Comparison of ENCODE assay signal across 22 cellular contexts in the genomic region with DNA sequence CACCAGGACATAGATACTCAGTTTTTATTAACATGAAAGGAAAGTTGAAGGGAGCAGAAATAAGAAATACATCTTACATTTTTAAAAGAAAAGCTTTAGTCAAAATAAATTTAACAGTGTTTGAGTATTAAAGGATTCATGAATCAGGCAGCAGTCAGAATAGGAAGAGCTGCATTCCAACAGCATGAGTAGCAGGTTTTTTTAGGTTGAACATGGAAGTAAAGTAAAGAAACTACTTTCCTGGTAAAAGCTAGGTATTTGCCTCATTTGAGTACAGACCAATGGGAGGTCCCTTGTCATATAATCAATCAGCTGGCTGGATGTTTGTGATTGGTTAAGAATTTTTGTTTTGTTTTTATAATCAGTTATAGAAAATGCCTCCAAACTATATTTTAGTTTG.
A peak's percentile ranks its signal among the peaks of the same experiment; 100 is the strongest.
DNase-seq lines count a peak whose midpoint lies in the region; ATAC-seq and TF ChIP-seq lines count a peak whose summit lies in the region.
"Had no signal": no experiment of that assay in that cellular context is flagged by ENCODE, and none has a peak within 500 bp of the region (broad histone marks: within the 10 kb centered on the region; RNA-seq: fewer than 3 reads in every experiment).

No MANE protein-coding gene starts in this region.

- H3K27me3 ChIP-seq in breast epithelium: no peaks in the 10 kb centered on the region
- H3K27me3 ChIP-seq in adipocyte (replicated peaks; ENCODE audit: control insufficient read depth, insufficient read depth, low read length): no peaks in the 10 kb centered on the region

- intact Hi-C loops in MCF 10A (cut with micrococcal nuclease) (no loop called here), breast epithelium (cut with DNase I; ENCODE audit: low total_unique reads) (no loop called here)

- ATAC-seq in HG03280 (IDR thresholded peaks at IDR 0.05; ENCODE audit: unreplicated experiment) (no peak), HG02870 (IDR thresholded peaks at IDR 0.05; ENCODE audit: unreplicated experiment) (no peak), GM18861 (IDR thresholded peaks at IDR 0.05; ENCODE audit: unreplicated experiment) (no peak)
- ATAC-seq: left ventricle myocardium superior, T-helper 17 cell had no signal

- CTCF ChIA-PET in MCF 10A (lab: Yijun Ruan, JAX): interaction anchor here (0.6 to 1.1 kb wide), 2 partner anchors 176 to 456 kb away, joined by 3 read pairs; no protein-coding TSS in a partner anchor

- no peak overlapping the region for H3K27ac Mint-ChIP-seq in MCF 10A (ENCODE audit: low read depth, unreplicated experiment)
- H3K27ac Mint-ChIP-seq: activated B cell treated with CpG ODN at 0.5 μM for 24 hours; CD4-positive, CD25-positive, alpha-beta regulatory T cell; T-helper 17 cell had no signal

- H3K4me1 ChIP-seq in breast epithelium: no peaks in the 10 kb centered on the region
- no peaks in the 10 kb centered on the region for H3K4me1 ChIP-seq in adipocyte (ENCODE audit: control insufficient read depth, insufficient read depth, low read length)

- no peaks in the 10 kb centered on the region for H3K4me1 Mint-ChIP-seq in MCF 10A (ENCODE audit: insufficient read depth, unreplicated experiment)
- H3K4me1 Mint-ChIP-seq: activated B cell treated with CpG ODN at 0.5 μM for 24 hours; CD4-positive, CD25-positive, alpha-beta regulatory T cell; central memory CD8-positive, alpha-beta T cell; T-helper 17 cell had no signal

- H3K36me3 ChIP-seq in breast epithelium: no peaks in the 10 kb centered on the region
- H3K36me3 ChIP-seq in adipocyte (ENCODE audit: control insufficient read depth, insufficient read depth, low read length, severe bottlenecking): no peaks in the 10 kb centered on the region

- H3K27me3 Mint-ChIP-seq in MCF 10A (ENCODE audit: insufficient read depth, unreplicated experiment): no peaks in the 10 kb centered on the region
- H3K27me3 Mint-ChIP-seq: activated B cell treated with CpG ODN at 0.5 μM for 24 hours; CD4-positive, CD25-positive, alpha-beta regulatory T cell; central memory CD8-positive, alpha-beta T cell; T-helper 17 cell had no signal

- DNase-seq in MCF 10A (ENCODE audit: unreplicated experiment) (peak; percentile 3), breast epithelium (ENCODE audit: low spot score in 2 of 2) (no peak), adipocyte (ENCODE audit: low read depth) (peak; percentile 15), fibroblast of villous mesenchyme (ENCODE audit: low read depth) (peak; percentile 24), NCI-H2196 (lab: John Stamatoyannopoulos, UW; ENCODE audit: unreplicated experiment) (no peak)
- DNase-seq: activated B cell treated with CpG ODN at 0.5 μM for 24 hours; CD4-positive, CD25-positive, alpha-beta regulatory T cell; DMS79; effector CD8-positive, alpha-beta T cell; foreskin melanocyte; left ventricle myocardium superior; NCI-H1694 treated with DMSO at 0.1 percent for 48 hours; NCI-H446 treated with DMSO at 0.1 percent for 48 hours; SHP77 treated with DMSO at 0.1 percent for 48 hours; stimulated activated CD4-positive, alpha-beta T cell treated with anti-CD3 and anti-CD28 coated beads, Interleukin-4, amount 100 ng/mL, for 4 hours; T-helper 17 cell had no signal

- no peaks in the 10 kb centered on the region for H3K36me3 Mint-ChIP-seq in MCF 10A (ENCODE audit: insufficient read depth, unreplicated experiment)
- H3K36me3 Mint-ChIP-seq: CD4-positive, CD25-positive, alpha-beta regulatory T cell had no signal

- H3K4me3 ChIP-seq in breast epithelium (no peak overlapping the region), adipocyte (ENCODE audit: low read length) (no peak overlapping the region), fibroblast of villous mesenchyme (ENCODE audit: low read depth, low read length) (no peak overlapping the region)
- H3K4me3 ChIP-seq: smooth muscle cell had no signal

- H3K4me3 Mint-ChIP-seq in MCF 10A (ENCODE audit: unreplicated experiment): no peak overlapping the region
- H3K4me3 Mint-ChIP-seq: activated B cell treated with CpG ODN at 0.5 μM for 24 hours; CD4-positive, CD25-positive, alpha-beta regulatory T cell; central memory CD8-positive, alpha-beta T cell; T-helper 17 cell had no signal

- no peak for TF ChIP-seq CTCF in MCF 10A (IDR thresholded peaks at IDR 0.05; ENCODE audit: unreplicated experiment)
- no peak for TF ChIP-seq CTCF in breast epithelium (IDR thresholded peaks at IDR 0.05)
- no peak for TF ChIP-seq CTCF in fibroblast of villous mesenchyme (IDR thresholded peaks at IDR 0.05; ENCODE audit: insufficient read depth, low read depth, low read length)

- no TSS peak for BruUV-seq in MCF 10A (replicated peaks; lab: Mats Ljungman, UMichigan)

- no peak overlapping the region for H3K9ac ChIP-seq in adipocyte (ENCODE audit: low read length)

- no peak overlapping the region for H3K27ac ChIP-seq in breast epithelium
- H3K27ac ChIP-seq: 22Rv1 had no signal

- H3K9me3 ChIP-seq in breast epithelium: peaks cover 0 to 16% of the 10 kb centered on the region in 2 donors
- peaks cover 17% of the 10 kb centered on the region for H3K9me3 ChIP-seq in adipocyte (ENCODE audit: control insufficient read depth, low read length)

- POLR2A ChIA-PET in MCF 10A (lab: Yijun Ruan, JAX): interaction anchor here (0.6 kb wide), 1 partner anchor 12 kb away, joined by 3 read pairs; no protein-coding TSS in a partner anchor

- TF ChIP-seq POLR2A in breast epithelium (IDR thresholded peaks at IDR 0.05): no peak

- peaks cover 9% of the 10 kb centered on the region for H3K9me3 Mint-ChIP-seq in MCF 10A (ENCODE audit: unreplicated experiment)

Comparison
In these comparisons a context has a peak if more than half of its experiments do, and no peak if none do; other contexts are left out.
1. DNase-seq: peak in MCF 10A (single experiment), adipocyte (single experiment) and fibroblast of villous mesenchyme (single experiment); none in breast epithelium (0 of 2) and NCI-H2196 (single experiment).